25 cellular contexts compared by ENCODE assay signal in genomic region chr6:28751963-28752350, GRCh38.
A peak's percentile ranks its signal among the peaks of the same experiment; 100 is the strongest.
DNase-seq lines count a peak whose midpoint lies in the region; ATAC-seq, FAIRE-seq and TF ChIP-seq lines count a peak whose summit lies in the region.
"Had no signal": no experiment of that assay in that cellular context is flagged by ENCODE, and none has a peak within 500 bp of the region (broad histone marks: within the 10 kb centered on the region; RNA-seq: fewer than 3 reads in every experiment).

No MANE protein-coding gene starts in this region.

- peaks cover 70% of the 10 kb centered on the region in 2 donors for H3K27me3 Mint-ChIP-seq in CD8-positive, alpha-beta memory T cell
- H3K27me3 Mint-ChIP-seq in activated CD4-positive, alpha-beta memory T cell treated with anti-CD3 and anti-CD28 coated beads, Interleukin-2, amount 10 ng/mL, durations not matched to agents 7 days and 5 days: peaks cover 21% of the 10 kb centered on the region

- no peak overlapping the region for H3K9ac ChIP-seq in HUES48 (ENCODE audit: low read depth, low read length)
- H3K9ac ChIP-seq: SK-N-SH had no signal

- no peaks in the 10 kb centered on the region for H3K4me1 ChIP-seq in CD8-positive, alpha-beta memory T cell (ENCODE audit: insufficient read depth, low read length)
- H3K4me1 ChIP-seq in HUES48 (ENCODE audit: control insufficient read depth, insufficient read depth, low read length) (peaks cover 13% of the 10 kb centered on the region; the same call in 1 of the 2 replicates), pancreas (no peaks in the 10 kb centered on the region)

- FAIRE-seq in colon (lab: Jason Lieb, UNC): peak; percentile 90
- peak; percentile 89 for FAIRE-seq in pancreas (lab: Jason Lieb, UNC)
- FAIRE-seq: GM18507, HTR-8/SVneo had no signal

- peaks cover 15 to 39% (median 28%) of the 10 kb centered on the region in 5 donors for H3K9me3 Mint-ChIP-seq in CD8-positive, alpha-beta memory T cell
- peaks cover 6% of the 10 kb centered on the region for H3K9me3 Mint-ChIP-seq in activated CD4-positive, alpha-beta memory T cell treated with anti-CD3 and anti-CD28 coated beads, Interleukin-2, amount 10 ng/mL, durations not matched to agents 7 days and 5 days

- H3K9me3 ChIP-seq in CD8-positive, alpha-beta memory T cell (ENCODE audit: low read length): no peaks in the 10 kb centered on the region
- H3K9me3 ChIP-seq in HUES48 (ENCODE audit: control insufficient read depth, insufficient read depth, low read length) (no peaks in the 10 kb centered on the region), pancreas (no peaks in the 10 kb centered on the region)
- H3K9me3 ChIP-seq: MG63, SK-N-SH had no signal

- DNase-seq in CD8-positive, alpha-beta memory T cell: no peak
- DNase-seq in pancreas (no peak), substantia nigra (lab: John Stamatoyannopoulos, UW) (no peak)
- DNase-seq in stimulated activated CD4-positive, alpha-beta T cell treated with anti-CD3 and anti-CD28 coated beads, Interleukin-4, amount 100 ng/mL, for 1 hour: no peak
- DNase-seq in activated CD4-positive, alpha-beta memory T cell treated with anti-CD3 and anti-CD28 coated beads, Interleukin-2, amount 10 ng/mL, durations not matched to agents 7 days and 5 days: no peak
- DNase-seq: Calu3, DMS153, GOT3, KG1, MG63, NCI-H1105 treated with DMSO at 0.1 percent for 48 hours, NCI-H146, NCI-H1930, NCI-H2107, NCI-H446, NCI-H524 treated with DMSO at 0.1 percent for 48 hours, NCI-H774, SK-N-SH, SW 1271 had no signal

- no peak overlapping the region for H3K4me3 ChIP-seq in CD8-positive, alpha-beta memory T cell (ENCODE audit: low read length)
- H3K4me3 ChIP-seq in HUES48 (ENCODE audit: low read depth, low read length): peak overlapping the region; percentile 41; the same call in 1 of the 2 replicates
- no peak overlapping the region for H3K4me3 ChIP-seq in pancreas
- H3K4me3 ChIP-seq: MG63 had no signal

- peaks cover 1 to 3% (median 2%) of the 10 kb centered on the region in 3 donors for H3K36me3 Mint-ChIP-seq in CD8-positive, alpha-beta memory T cell
- no peaks in the 10 kb centered on the region for H3K36me3 Mint-ChIP-seq in activated CD4-positive, alpha-beta memory T cell treated with anti-CD3 and anti-CD28 coated beads, Interleukin-2, amount 10 ng/mL, durations not matched to agents 7 days and 5 days (ENCODE audit: low read depth)
- H3K36me3 Mint-ChIP-seq: CD14-positive monocyte had no signal

- ATAC-seq in pancreas: no peak

- CTCF ChIA-PET in CD8-positive, alpha-beta memory T cell (lab: Charles Lee): no interaction called here
- CTCF ChIA-PET in activated CD4-positive, alpha-beta memory T cell treated with anti-CD3 and anti-CD28 coated beads, Interleukin-2, amount 10 ng/mL, durations not matched to agents 7 days and 5 days (lab: Charles Lee): no interaction called here

- no peak overlapping the region for H3K27ac Mint-ChIP-seq in CD8-positive, alpha-beta memory T cell
- H3K27ac Mint-ChIP-seq in activated CD4-positive, alpha-beta memory T cell treated with anti-CD3 and anti-CD28 coated beads, Interleukin-2, amount 10 ng/mL, durations not matched to agents 7 days and 5 days: no peak overlapping the region
- H3K27ac Mint-ChIP-seq: B cell, CD14-positive monocyte had no signal

- peaks cover 3% of the 10 kb centered on the region for H3K27me3 ChIP-seq in CD8-positive, alpha-beta memory T cell (ENCODE audit: insufficient read depth, low read length, poor library complexity, severe bottlenecking)
- H3K27me3 ChIP-seq in HUES48 (ENCODE audit: control insufficient read depth, insufficient read depth, low read length) (peaks cover 10% of the 10 kb centered on the region), pancreas (peaks cover 3 to 78% (median 10%) of the 10 kb centered on the region in 4 donors)
- H3K27me3 ChIP-seq: MG63 had no signal

- H3K27ac ChIP-seq in CD8-positive, alpha-beta memory T cell (ENCODE audit: low read depth, low read length): peak overlapping the region; percentile 57
- H3K27ac ChIP-seq in HUES48 (ENCODE audit: low read depth, low read length): no peak overlapping the region
- H3K27ac ChIP-seq in pancreas: no peak overlapping the region
- no peak overlapping the region for H3K27ac ChIP-seq in substantia nigra (ENCODE audit: low read depth, low read length, poor library complexity, severe bottlenecking)

- TF ChIP-seq CTCF in pancreas (IDR thresholded peaks at IDR 0.05): no peak

- 58 to 65% methylated on average over 2 of the region's 2 CpGs for WGBS in pancreas, 2 donors

- no peaks in the 10 kb centered on the region for H3K36me3 ChIP-seq in CD8-positive, alpha-beta memory T cell (ENCODE audit: insufficient read depth, low read length)
- no peaks in the 10 kb centered on the region for H3K36me3 ChIP-seq in HUES48 (ENCODE audit: control insufficient read depth, insufficient read depth, low read length)
- no peaks in the 10 kb centered on the region for H3K36me3 ChIP-seq in pancreas
- H3K36me3 ChIP-seq: MG63 had no signal

- no peak overlapping the region for H3K4me3 Mint-ChIP-seq in CD8-positive, alpha-beta memory T cell
- no peak overlapping the region for H3K4me3 Mint-ChIP-seq in activated CD4-positive, alpha-beta memory T cell treated with anti-CD3 and anti-CD28 coated beads, Interleukin-2, amount 10 ng/mL, durations not matched to agents 7 days and 5 days
- H3K4me3 Mint-ChIP-seq: B cell, CD14-positive monocyte had no signal

- intact Hi-C loops in pancreas (cut with DNase I): no loop called here

- POLR2A ChIA-PET in CD8-positive, alpha-beta memory T cell (lab: Charles Lee): no interaction called here
- POLR2A ChIA-PET in activated CD4-positive, alpha-beta memory T cell treated with anti-CD3 and anti-CD28 coated beads, Interleukin-2, amount 10 ng/mL, durations not matched to agents 7 days and 5 days (lab: Charles Lee): no interaction called here

- H3K4me1 Mint-ChIP-seq in CD8-positive, alpha-beta memory T cell: no peaks in the 10 kb centered on the region
- no peaks in the 10 kb centered on the region for H3K4me1 Mint-ChIP-seq in activated CD4-positive, alpha-beta memory T cell treated with anti-CD3 and anti-CD28 coated beads, Interleukin-2, amount 10 ng/mL, durations not matched to agents 7 days and 5 days
- H3K4me1 Mint-ChIP-seq: B cell, CD14-positive monocyte had no signal
